Comparison of ENCODE assay signal across 9 cellular contexts in genomic region chr1:237732657-237733056, GRCh38.
"Had no signal": no experiment of that assay in that cellular context is flagged by ENCODE, and none has a peak within 500 bp of the region (broad histone marks: within the 10 kb centered on the region; RNA-seq: fewer than 3 reads in every experiment).

No MANE protein-coding gene starts in this region.

- H3K36me3 ChIP-seq: HAP-1 had no signal

- H3K9ac ChIP-seq: GM23248 had no signal

- H3K4me2 ChIP-seq: GM23338 had no signal

- ATAC-seq: GM23338, HCT116 had no signal

- H2AFZ ChIP-seq: GM23248, GM23338 had no signal

- H3K4me1 ChIP-seq: HAP-1 had no signal

- H3K27ac ChIP-seq: GM23248 had no signal

- H3K9me3 ChIP-seq: HAP-1 had no signal

- H3K4me3 ChIP-seq: GM23248, GM23338, HAP-1 had no signal

- DNase-seq: GM23248, GOT3, H7, H9, HCEC 1CT, HFFc6 had no signal
